ENCODE assay signal across 10 cellular contexts in the genomic region with DNA sequence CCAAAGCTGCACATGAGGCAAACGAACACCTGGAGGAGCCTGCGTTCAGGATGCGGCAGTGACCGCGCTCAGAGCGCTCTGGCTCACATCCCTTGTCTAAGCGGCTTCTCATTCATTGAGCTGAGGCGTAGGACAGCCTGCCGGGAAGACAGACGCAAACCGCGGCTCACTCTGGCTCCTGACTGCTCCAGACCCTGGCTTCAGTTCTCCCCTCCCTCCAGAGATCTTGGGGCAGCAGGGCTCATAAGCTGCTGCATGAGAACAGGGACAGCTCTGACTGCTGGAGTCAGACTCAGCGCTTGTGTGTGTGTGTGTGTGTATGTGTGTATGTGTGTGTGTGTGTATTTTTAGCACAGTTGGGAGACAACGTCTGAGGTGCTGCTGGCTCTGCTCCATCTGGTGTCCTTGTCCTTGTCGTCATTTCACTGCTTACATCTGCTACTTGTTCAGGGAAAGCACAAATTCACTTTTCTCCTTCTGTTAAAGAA. TPM values are rescaled to one million over a fixed set of nuclear protein-coding genes. Genes with fewer than 3 reads are reported as not detected.
DNase-seq lines count a peak whose midpoint lies in the region; ATAC-seq, FAIRE-seq and TF ChIP-seq lines count a peak whose summit lies in the region.
"Had no signal": no experiment of that assay in that cellular context is flagged by ENCODE, and none has a peak within 500 bp of the region (broad histone marks: within the 10 kb centered on the region; RNA-seq: fewer than 3 reads in every experiment).

No MANE protein-coding gene starts in this region.

- no peaks in the 10 kb centered on the region for H3K36me3 ChIP-seq in pancreas

- no peak overlapping the region for H3K4me3 ChIP-seq in pancreas

- H3K4me1 ChIP-seq in pancreas: no peaks in the 10 kb centered on the region

- H3K27ac ChIP-seq in pancreas: no peak overlapping the region

- H3K27me3 ChIP-seq in pancreas: no peaks in the 10 kb centered on the region

- DNase-seq in Daoy (ENCODE audit: low read depth) (peak; percentile 3), NCI-H2171 (lab: John Stamatoyannopoulos, UW) (peak; percentile 7), fibroblast of gingiva (ENCODE audit: low read depth) (peak; percentile 26), pancreas (no peak), A172 (ENCODE audit: low spot score) (no peak), NCI-H1048 (lab: John Stamatoyannopoulos, UW) (no peak), SHP77 (lab: John Stamatoyannopoulos, UW) (no peak)

- no peak for FAIRE-seq in pancreas (lab: Jason Lieb, UNC)

- intact Hi-C loops in pancreas (cut with DNase I): no loop called here

- ATAC-seq in pancreas (peak in 3 of 4 donors; percentile 62 to 70 (median 65)), HG03135 (IDR thresholded peaks at IDR 0.05; ENCODE audit: unreplicated experiment) (no peak)

- 3% methylated on average over 11 to 15 of the region's 15 CpGs for WGBS in pancreas, 2 donors

- no peaks in the 10 kb centered on the region for H3K9me3 ChIP-seq in pancreas

- TF ChIP-seq CTCF in pancreas (IDR thresholded peaks at IDR 0.05): no peak

RNA-seq across cellular contexts. Expression of a gene that starts 15.8 kb away (rescaled TPM):
- not detected in 2 replicates for total RNA-seq in Daoy (2014; rRNA removed; shearing (Covaris generic))
- total RNA-seq in pancreas: not detected
- not detected for polyA plus RNA-seq in pancreas
- not detected in 2 replicates for total RNA-seq in A172 (2014; rRNA removed; shearing (Covaris generic))
- total RNA-seq: subcutaneous adipose tissue; T-helper 2 cell treated with Interferon-gamma antibody and Interleukin-4, amounts not matched to agents 100 ng/mL and 5 ng/mL, for 36 hours had no signal

Comparison
In these comparisons a context has a peak if more than half of its experiments do, and no peak if none do; other contexts are left out.
1. DNase-seq: peak in Daoy (single experiment), NCI-H2171 (single experiment) and fibroblast of gingiva (single experiment); none in pancreas (0 of 6), A172 (single experiment), NCI-H1048 (single experiment) and SHP77 (0 of 2).